ENCODE assay signal across 16 cellular contexts in the genomic region with DNA sequence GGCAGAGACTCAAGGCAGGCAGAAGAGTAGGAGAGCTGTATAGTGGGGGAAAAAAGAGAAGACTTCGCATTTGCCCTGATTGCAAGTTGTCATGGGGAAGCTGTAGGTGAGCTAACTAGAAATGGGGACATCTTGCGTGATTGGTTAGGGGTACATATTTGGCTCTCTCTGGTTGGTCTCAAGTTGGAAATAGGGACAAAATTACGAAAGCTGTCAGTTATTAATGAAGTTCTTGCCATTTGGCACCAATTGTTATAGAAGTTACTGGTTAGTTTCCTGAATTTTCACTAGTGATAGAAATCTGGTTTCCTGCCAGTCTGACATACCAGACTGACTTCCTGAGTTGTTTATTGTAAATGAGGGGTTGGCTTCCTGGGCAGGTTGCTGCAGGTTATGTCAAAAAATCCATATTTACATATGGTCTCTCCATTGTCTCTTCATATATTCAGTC. TPM values are rescaled to one million over a fixed set of nuclear protein-coding genes. Genes with fewer than 3 reads are reported as not detected.
DNase-seq lines count a peak whose midpoint lies in the region; ATAC-seq, FAIRE-seq and TF ChIP-seq lines count a peak whose summit lies in the region.
"Had no signal": no experiment of that assay in that cellular context is flagged by ENCODE, and none has a peak within 500 bp of the region (broad histone marks: within the 10 kb centered on the region; RNA-seq: fewer than 3 reads in every experiment).

No MANE protein-coding gene starts in this region.

- peaks cover 4% of the 10 kb centered on the region for H3K9me3 Mint-ChIP-seq in activated naive CD4-positive, alpha-beta T cell treated with anti-CD3 and anti-CD28 coated beads, Interleukin-2, amount 10 ng/mL, durations not matched to agents 7 days and 5 days

- WGBS in testis, 2 donors = 62 to 65% methylated on average over 3 of the region's 3 CpGs

- ATAC-seq in T-helper 17 cell = peak; percentile 57

- no peaks in the 10 kb centered on the region for H3K27me3 ChIP-seq in testis
- H3K27me3 ChIP-seq: ascending aorta had no signal

- H3K27ac ChIP-seq in testis = no peak overlapping the region
- H3K27ac ChIP-seq: ascending aorta, GM23248, prostate gland had no signal

- H3K4me1 Mint-ChIP-seq in activated naive CD4-positive, alpha-beta T cell treated with anti-CD3 and anti-CD28 coated beads, Interleukin-2, amount 10 ng/mL, durations not matched to agents 7 days and 5 days = peaks cover 55% of the 10 kb centered on the region
- H3K4me1 Mint-ChIP-seq in T-helper 17 cell = peaks cover 30% of the 10 kb centered on the region

- TF ChIP-seq POLR2A in testis (IDR thresholded peaks at IDR 0.05) = no peak

- H3K27me3 Mint-ChIP-seq in activated naive CD4-positive, alpha-beta T cell treated with anti-CD3 and anti-CD28 coated beads, Interleukin-2, amount 10 ng/mL, durations not matched to agents 7 days and 5 days = no peaks in the 10 kb centered on the region
- H3K27me3 Mint-ChIP-seq in T-helper 17 cell = no peaks in the 10 kb centered on the region

- DNase-seq in activated naive CD4-positive, alpha-beta T cell treated with anti-CD3 and anti-CD28 coated beads, Interleukin-2, amount 10 ng/mL, durations not matched to agents 7 days and 5 days = peak; percentile 38
- DNase-seq in activated naive CD4-positive, alpha-beta T cell treated with anti-CD3 and anti-CD28 coated beads, Interleukin-2, amount 50 U/mL, for 16 hours = no peak
- DNase-seq in T-helper 17 cell (peak in 2 of 3 donors; percentile 13 to 15), testis (peak; percentile 21), RKO (ENCODE audit: low spot score) (no peak), NCI-H2196 treated with DMSO at 0.1 percent for 48 hours (lab: John Stamatoyannopoulos, UW; ENCODE audit: unreplicated experiment) (no peak), D721Med (ENCODE audit: insufficient read length, low spot score) (no peak)
- peak; percentile 79 for DNase-seq in central memory CD4-positive, alpha-beta T cell
- DNase-seq: activated CD4-positive, CD25-positive, alpha-beta regulatory T cell treated with anti-CD3 and anti-CD28 coated beads, Interleukin-2, amount 50 U/mL, for 72 hours; effector CD8-positive, alpha-beta T cell; GM23248; kidney; NCI-H2029 treated with DMSO at 0.1 percent for 48 hours; SK-N-SH had no signal

- H3K9me3 ChIP-seq in T-helper 17 cell (ENCODE audit: control insufficient read depth, low read length, poor library complexity, severe bottlenecking) (no peaks in the 10 kb centered on the region), testis (no peaks in the 10 kb centered on the region)
- H3K9me3 ChIP-seq: ascending aorta, prostate gland, SK-N-SH had no signal

- intact Hi-C loops in testis (cut with DNase I; ENCODE audit: low total_unique reads) = no loop called here

- TF ChIP-seq CTCF in testis (IDR thresholded peaks at IDR 0.05) = no peak
- no peak for TF ChIP-seq CTCF in D721Med (IDR thresholded peaks at IDR 0.05; ENCODE audit: insufficient read depth, missing control alignments)

- H3K4me3 Mint-ChIP-seq in activated naive CD4-positive, alpha-beta T cell treated with anti-CD3 and anti-CD28 coated beads, Interleukin-2, amount 10 ng/mL, durations not matched to agents 7 days and 5 days = peak overlapping the region; percentile 50
- peak overlapping the region; percentile 68 for H3K4me3 Mint-ChIP-seq in T-helper 17 cell

- peak overlapping the region; percentile 95 for H3K27ac Mint-ChIP-seq in activated naive CD4-positive, alpha-beta T cell treated with anti-CD3 and anti-CD28 coated beads, Interleukin-2, amount 10 ng/mL, durations not matched to agents 7 days and 5 days
- peak overlapping the region; percentile 97 for H3K27ac Mint-ChIP-seq in T-helper 17 cell

- H3K36me3 ChIP-seq in testis (ENCODE audit: low read depth, missing control alignments) = no peaks in the 10 kb centered on the region
- H3K36me3 ChIP-seq: ascending aorta, prostate gland had no signal

- CTCF ChIA-PET in activated naive CD4-positive, alpha-beta T cell treated with anti-CD3 and anti-CD28 coated beads, Interleukin-2, amount 10 ng/mL, durations not matched to agents 7 days and 5 days (lab: Charles Lee) = no interaction called here

- no peaks in the 10 kb centered on the region for H3K4me1 ChIP-seq in testis
- H3K4me1 ChIP-seq: ascending aorta, prostate gland had no signal

- no peak for FAIRE-seq in D721Med (lab: Jason Lieb, UNC)
- FAIRE-seq: kidney had no signal

- H3K36me3 Mint-ChIP-seq in activated naive CD4-positive, alpha-beta T cell treated with anti-CD3 and anti-CD28 coated beads, Interleukin-2, amount 10 ng/mL, durations not matched to agents 7 days and 5 days = peaks cover 9% of the 10 kb centered on the region
- H3K36me3 Mint-ChIP-seq in T-helper 17 cell (ENCODE audit: low read depth) = no peaks in the 10 kb centered on the region

- H3K4me3 ChIP-seq in testis = no peak overlapping the region
- H3K4me3 ChIP-seq: ascending aorta, GM23248, prostate gland had no signal

RNA-seq across cellular contexts. Expression of gene SENP7, which starts 8.3 kb away (rescaled TPM):
- total RNA-seq in T-helper 17 cell = 10 to 100 TPM; 39.0 to 48.3 TPM
- total RNA-seq in testis = 10 to 100 TPM; 23.9 to 25.7 TPM
- polyA plus RNA-seq in testis (ENCODE audit: insufficient read depth, low read depth, low replicate concordance) = 12.6 TPM

RNA-seq across cellular contexts. Expression of gene TRMT10C, which starts 40.4 kb away (rescaled TPM):
- 10 to 100 TPM; 27.8 to 29.5 TPM for total RNA-seq in T-helper 17 cell
- 10 to 100 TPM; 13.5 to 16.3 TPM for total RNA-seq in testis
- 13.3 TPM for polyA plus RNA-seq in testis (ENCODE audit: insufficient read depth, low read depth, low replicate concordance)

RNA-seq across cellular contexts. Expression of gene PCNP, which starts 52.7 kb away (rescaled TPM):
- total RNA-seq in T-helper 17 cell = 100 to 1,000 TPM; 138 to 150 TPM
- total RNA-seq in testis = 10 to 100 TPM; 60.6 to 62.5 TPM
- polyA plus RNA-seq in testis (ENCODE audit: insufficient read depth, low read depth, low replicate concordance) = 89.1 TPM

Comparison
In these comparisons a context has a peak if more than half of its experiments do, and no peak if none do; other contexts are left out.
1. DNase-seq: peak in activated naive CD4-positive, alpha-beta T cell treated with anti-CD3 and anti-CD28 coated beads, Interleukin-2, amount 10 ng/mL, durations not matched to agents 7 days and 5 days (single experiment), T-helper 17 cell (2 of 3), central memory CD4-positive, alpha-beta T cell (single experiment) and testis (single experiment); none in activated naive CD4-positive, alpha-beta T cell treated with anti-CD3 and anti-CD28 coated beads, Interleukin-2, amount 50 U/mL, for 16 hours (single experiment), RKO (single experiment), NCI-H2196 treated with DMSO at 0.1 percent for 48 hours (single experiment) and D721Med (single experiment).